In genomic region chr16:89972244-89973234, GRCh38 we compare ENCODE assay signal across 8 cellular contexts. TPM values are rescaled to one million over a fixed set of nuclear protein-coding genes. Genes with fewer than 3 reads are reported as not detected.
DNase-seq lines count a peak whose midpoint lies in the region; ATAC-seq and TF ChIP-seq lines count a peak whose summit lies in the region.

No MANE protein-coding gene starts in this region.

- CTCF ChIA-PET in BJ (lab: Yijun Ruan, JAX) = interaction anchor here (1.1 kb wide), 1 partner anchor 30 kb away, joined by 3 read pairs; no protein-coding TSS in a partner anchor

- H3K27me3 ChIP-seq in BJ (ENCODE audit: control insufficient read depth, insufficient read depth, low read length) = no peaks in the 10 kb centered on the region

- intact Hi-C loops in lower leg skin (cut with DNase I; ENCODE audit: low total_unique reads) = no loop called here

- 0 to 1% methylated on average over 35 to 62 of the region's 104 CpGs for WGBS in lower leg skin, 2 donors

- TF ChIP-seq POLR2A in GM19193 (IDR thresholded peaks at IDR 0.05; ENCODE audit: extremely low read depth, insufficient read depth, insufficient read length) (peak; percentile 98), lower leg skin (IDR thresholded peaks at IDR 0.05) (peak in 1 of 2 donors; percentile 15)

- DNase-seq in BJ (ENCODE audit: low read depth) (peak; percentile 40), NCI-H748 (lab: John Stamatoyannopoulos, UW; ENCODE audit: unreplicated experiment) (peak; percentile 86), dermis microvascular lymphatic vessel endothelial cell (ENCODE audit: low read depth in 2 of 2) (peak; percentile 75 to 92), lower leg skin (ENCODE audit: low spot score in 2 of 2) (peak; percentile 81 to 98)
- peak; percentile 83 to 85 for DNase-seq in activated CD4-positive, alpha-beta T cell treated with anti-CD3 and anti-CD28 coated beads, Interleukin-2, amount 50 U/mL, for 24 hours (ENCODE audit: low read depth in 1 of 2, low spot score in 1 of 2)
- DNase-seq in stimulated activated CD4-positive, alpha-beta T cell treated with anti-CD3 and anti-CD28 coated beads, Interleukin-4, amount 100 ng/mL, for 24 hours = peak; percentile 91

- TF ChIP-seq CTCF in BJ (IDR thresholded peaks at IDR 0.05; ENCODE audit: insufficient read depth, low read depth, low read length) = no peak
- TF ChIP-seq CTCF in lower leg skin (IDR thresholded peaks at IDR 0.05) = no peak

- H3K36me3 ChIP-seq in BJ (ENCODE audit: control insufficient read depth, insufficient read depth, low read length) = no peaks in the 10 kb centered on the region

- POLR2A ChIA-PET in BJ (lab: Charles Lee) = interaction anchor here (0.6 kb wide), 1 partner anchor 54 kb away, joined by 15 read pairs; the partner anchor contains the start of gene MC1R

- ATAC-seq in HG03378 (IDR thresholded peaks at IDR 0.05; ENCODE audit: unreplicated experiment) = peak; percentile 68

- peak overlapping the region; percentile 92 for H3K4me3 ChIP-seq in BJ (ENCODE audit: low read depth, low read length)
- peak overlapping the region; percentile 68 for H3K4me3 ChIP-seq in lower leg skin (ENCODE audit: low read depth, poor library complexity, severe bottlenecking)

RNA-seq across cellular contexts. Expression of gene DEF8, which starts 24.0 kb away (rescaled TPM):
- polyA plus RNA-seq in BJ (2011; rRNA removed) = 75.5 and 109 TPM in 2 replicates
- 26.0 and 40.9 TPM in 2 replicates for polyA minus RNA-seq in BJ (2011; rRNA and poly(A)+ RNA removed)
- 83.8 and 95.1 TPM in 2 replicates for total RNA-seq in dermis microvascular lymphatic vessel endothelial cell
- 10 to 100 TPM; 73.6 to 86.0 (median 83.7) TPM for total RNA-seq in lower leg skin

RNA-seq across cellular contexts. Expression of gene DBNDD1, which starts 46.7 kb away (rescaled TPM):
- 3.3 and 4.6 TPM in 2 replicates for polyA plus RNA-seq in BJ (2011; rRNA removed)
- polyA minus RNA-seq in BJ (2011; rRNA and poly(A)+ RNA removed) = 1.6 and 3.4 TPM in 2 replicates
- total RNA-seq in dermis microvascular lymphatic vessel endothelial cell (12.3 and 15.6 TPM in 2 replicates), lower leg skin (1 to 10 TPM; 2.3 to 8.8 (median 7.3) TPM)

RNA-seq across cellular contexts. Expression of gene TUBB3, which starts 49.4 kb away (rescaled TPM):
- 55.2 and 108 TPM in 2 replicates for polyA plus RNA-seq in BJ (2011; rRNA removed)
- 94.7 and 103 TPM in 2 replicates for polyA minus RNA-seq in BJ (2011; rRNA and poly(A)+ RNA removed)
- 76.0 and 137 TPM in 2 replicates for total RNA-seq in dermis microvascular lymphatic vessel endothelial cell
- 1 to 10 TPM; 1.9 to 7.4 (median 3.9) TPM for total RNA-seq in lower leg skin

RNA-seq across cellular contexts. Expression of gene MC1R, which starts 53.9 kb away (rescaled TPM):
- 4.6 and 7.2 TPM in 2 replicates for polyA plus RNA-seq in BJ (2011; rRNA removed)
- 4.1 and 5.6 TPM in 2 replicates for polyA minus RNA-seq in BJ (2011; rRNA and poly(A)+ RNA removed)
- total RNA-seq in dermis microvascular lymphatic vessel endothelial cell (1.0 and 1.1 TPM in 2 replicates), lower leg skin (1 to 10 TPM; 3.4 to 6.5 (median 4.5) TPM)

Comparison
In these comparisons a context has a peak if more than half of its experiments do, and no peak if none do; other contexts are left out.
1. Peak in every context shown above with its lines: DNase-seq, ATAC-seq and H3K4me3 ChIP-seq.
2. DNase-seq: peak in every context shown above with its lines; median percentile 91 in stimulated activated CD4-positive, alpha-beta T cell treated with anti-CD3 and anti-CD28 coated beads, Interleukin-4, amount 100 ng/mL, for 24 hours; 90 in lower leg skin; 86 in NCI-H748; 84 in activated CD4-positive, alpha-beta T cell treated with anti-CD3 and anti-CD28 coated beads, Interleukin-2, amount 50 U/mL, for 24 hours; 84 in dermis microvascular lymphatic vessel endothelial cell; 40 in BJ.